Comparison of ENCODE assay signal across 10 cellular contexts in genomic region chr19:49335071-49335783, GRCh38. TPM values are rescaled to one million over a fixed set of nuclear protein-coding genes. Genes with fewer than 3 reads are reported as not detected.
DNase-seq lines count a peak whose midpoint lies in the region; ATAC-seq and TF ChIP-seq lines count a peak whose summit lies in the region.
"Had no signal": no experiment of that assay in that cellular context is flagged by ENCODE, and none has a peak within 500 bp of the region (broad histone marks: within the 10 kb centered on the region; RNA-seq: fewer than 3 reads in every experiment).

TSS of gene CD37 (plus strand) at chr19:49335406. CDS start at chr19:49335541, 135 bp downstream.

- DNase-seq in CD4-positive, alpha-beta T cell, result peak; percentile 33 to 66 (median 51)
- DNase-seq in NOMO-1 (lab: John Stamatoyannopoulos, UW; ENCODE audit: unreplicated experiment in 2 of 2), result peak; percentile 69 to 76
- DNase-seq in activated T-cell treated with anti-CD3 and anti-CD28 coated beads, Interleukin-2, amount 50 U/mL, for 72 hours, result peak; percentile 60 to 63
- no peak for DNase-seq in lung (ENCODE audit: low spot score)
- DNase-seq in testis, result no peak
- no peak for DNase-seq in NCI-H510A (lab: John Stamatoyannopoulos, UW)

- CTCF ChIA-PET in CD4-positive, alpha-beta T cell (lab: Charles Lee), result interaction anchor here (0.8 to 1.0 kb wide), 2 partner anchors 108 to 141 kb away, joined by 3 to 4 read pairs; no protein-coding TSS in a partner anchor

- no peak for TF ChIP-seq CTCF in CD4-positive, alpha-beta T cell (IDR thresholded peaks at IDR 0.05)
- TF ChIP-seq CTCF in lung (IDR thresholded peaks at IDR 0.05; ENCODE audit: control extremely low read depth, extremely low read depth), result no peak
- no peak for TF ChIP-seq CTCF in testis (IDR thresholded peaks at IDR 0.05)

- peaks cover 69% of the 10 kb centered on the region for H3K36me3 Mint-ChIP-seq in CD4-positive, alpha-beta T cell (ENCODE audit: low read depth)
- peaks cover 13 to 19% of the 10 kb centered on the region in 2 donors for H3K36me3 Mint-ChIP-seq in activated T-cell treated with anti-CD3 and anti-CD28 coated beads, Interleukin-2, amount 50 U/mL, for 72 hours (ENCODE audit: insufficient read depth in 2 of 2)

- peak within 1 kb of the TSS; percentile 93 for H3K27ac Mint-ChIP-seq in CD4-positive, alpha-beta T cell
- peak within 1 kb of the TSS; percentile 98 for H3K27ac Mint-ChIP-seq in activated T-cell treated with anti-CD3 and anti-CD28 coated beads, Interleukin-2, amount 50 U/mL, for 72 hours
- H3K27ac Mint-ChIP-seq: nephron had no signal

- H3K4me3 ChIP-seq in lung, result peak within 1 kb of the TSS; percentile 8
- H3K4me3 ChIP-seq in testis, result no peak within 1 kb of the TSS

- intact Hi-C loops in CD4-positive, alpha-beta T cell (cut with DNase I, micrococcal nuclease), result no loop called here
- intact Hi-C loops in testis (cut with DNase I; ENCODE audit: low total_unique reads), result no loop called here

- TF ChIP-seq POLR2A in testis (IDR thresholded peaks at IDR 0.05), result no peak

- H3K4me1 Mint-ChIP-seq in CD4-positive, alpha-beta T cell (ENCODE audit: low read depth), result peaks cover 85% of the 10 kb centered on the region
- peaks cover 81% of the 10 kb centered on the region for H3K4me1 Mint-ChIP-seq in activated T-cell treated with anti-CD3 and anti-CD28 coated beads, Interleukin-2, amount 50 U/mL, for 72 hours (ENCODE audit: low read depth)

- H3K27me3 Mint-ChIP-seq in CD4-positive, alpha-beta T cell, result no peaks in the 10 kb centered on the region
- H3K27me3 Mint-ChIP-seq in activated T-cell treated with anti-CD3 and anti-CD28 coated beads, Interleukin-2, amount 50 U/mL, for 72 hours (ENCODE audit: low read depth), result no peaks in the 10 kb centered on the region

- no peaks in the 10 kb centered on the region for H3K9me3 ChIP-seq in CD4-positive, alpha-beta T cell (ENCODE audit: control insufficient read depth, low read length)
- H3K9me3 ChIP-seq in lung (ENCODE audit: control insufficient read depth in 2 of 2, insufficient read depth in 1 of 2, low read length in 1 of 2), result no peaks in the 10 kb centered on the region
- H3K9me3 ChIP-seq in testis, result no peaks in the 10 kb centered on the region
- H3K9me3 ChIP-seq: Caco-2 had no signal

- peaks cover 4 to 5% of the 10 kb centered on the region in 2 donors for H3K4me1 ChIP-seq in lung (ENCODE audit: control insufficient read depth in 2 of 2, insufficient read depth in 2 of 2, low read length in 2 of 2)
- H3K4me1 ChIP-seq in testis, result peaks cover 8% of the 10 kb centered on the region

- H3K9me3 Mint-ChIP-seq in CD4-positive, alpha-beta T cell, result no peaks in the 10 kb centered on the region
- H3K9me3 Mint-ChIP-seq in activated T-cell treated with anti-CD3 and anti-CD28 coated beads, Interleukin-2, amount 50 U/mL, for 72 hours, result no peaks in the 10 kb centered on the region
- H3K9me3 Mint-ChIP-seq: nephron had no signal

- POLR2A ChIA-PET in CD4-positive, alpha-beta T cell (lab: Charles Lee), result interaction anchor here (0.5 to 1.3 kb wide), 4 partner anchors 9 to 255 kb away, joined by 3 to 5 read pairs (median 4); partner anchors contain the start of genes PIH1D1 and PRR12

- H3K27ac ChIP-seq in CD4-positive, alpha-beta T cell (ENCODE audit: low read depth, low read length), result peak within 1 kb of the TSS; percentile 87
- peak within 1 kb of the TSS in 1 of 2 donors; percentile 71 for H3K27ac ChIP-seq in lung (ENCODE audit: low read depth in 1 of 2, low read length in 1 of 2)
- no peak within 1 kb of the TSS for H3K27ac ChIP-seq in testis

- 28 to 59% methylated on average over 12 to 13 of the region's 13 CpGs for WGBS in lung, 2 donors
- 69 to 79% methylated on average over 13 of the region's 13 CpGs for whole genome bisulfite sequencing in testis, 2 donors

- H3K4me3 Mint-ChIP-seq in CD4-positive, alpha-beta T cell, result peak within 1 kb of the TSS; percentile 97
- peak within 1 kb of the TSS; percentile 95 to 97 for H3K4me3 Mint-ChIP-seq in activated T-cell treated with anti-CD3 and anti-CD28 coated beads, Interleukin-2, amount 50 U/mL, for 72 hours

- H3K36me3 ChIP-seq in lung (ENCODE audit: control insufficient read depth in 2 of 2, insufficient read depth in 2 of 2, low read length in 2 of 2) (peaks cover 0 to 8% of the 10 kb centered on the region in 2 donors), testis (ENCODE audit: low read depth, missing control alignments) (no peaks in the 10 kb centered on the region)

- H3K27me3 ChIP-seq in CD4-positive, alpha-beta T cell (ENCODE audit: control insufficient read depth, insufficient read depth, low read length), result no peaks in the 10 kb centered on the region
- no peaks in the 10 kb centered on the region for H3K27me3 ChIP-seq in lung (ENCODE audit: control insufficient read depth, insufficient read depth)
- no peaks in the 10 kb centered on the region for H3K27me3 ChIP-seq in testis

- ATAC-seq in CD4-positive, alpha-beta T cell (ENCODE audit: poor library complexity), result peak; percentile 71
- peak; percentile 56 to 57 for ATAC-seq in activated T-cell treated with anti-CD3 and anti-CD28 coated beads, Interleukin-2, amount 50 U/mL, for 72 hours (replicated peaks in 1 of 2)
- ATAC-seq in lung (ENCODE audit: insufficient read depth, low FRiP score), result no peak
- ATAC-seq in HG02678 (IDR thresholded peaks at IDR 0.05; ENCODE audit: unreplicated experiment), result no peak
- no peak for ATAC-seq in HG03025 (IDR thresholded peaks at IDR 0.05; ENCODE audit: low FRiP score, unreplicated experiment)

RNA-seq across cellular contexts. Expression of gene CD37, which starts in this region (rescaled TPM):
- total RNA-seq in CD4-positive, alpha-beta T cell, result 100 to 1,000 TPM; 329 to 350 TPM
- total RNA-seq in activated T-cell treated with anti-CD3 and anti-CD28 coated beads, Interleukin-2, amount 50 U/mL, for 72 hours, result 100 to 1,000 TPM; 248 to 262 TPM
- total RNA-seq in lung (10 to 100 TPM; 33.9 to 65.1 TPM), testis (10 to 100 TPM; 12.6 to 16.2 TPM)
- polyA plus RNA-seq in lung (100 to 1,000 TPM in 1 of 2 donors, 10 to 100 TPM in 1; 37.2 to 154 TPM), testis (ENCODE audit: insufficient read depth, low read depth, low replicate concordance) (23.2 TPM)
- total RNA-seq: Caco-2 had no signal

Comparison
In these comparisons a context has a peak if more than half of its experiments do, and no peak if none do; other contexts are left out.
1. ATAC-seq: peak in CD4-positive, alpha-beta T cell (single experiment) and activated T-cell treated with anti-CD3 and anti-CD28 coated beads, Interleukin-2, amount 50 U/mL, for 72 hours (2 of 2); none in lung (single experiment), HG02678 (single experiment) and HG03025 (single experiment).
2. DNase-seq: peak in CD4-positive, alpha-beta T cell (10 of 10), NOMO-1 (2 of 2) and activated T-cell treated with anti-CD3 and anti-CD28 coated beads, Interleukin-2, amount 50 U/mL, for 72 hours (2 of 2); none in lung (single experiment), testis (single experiment) and NCI-H510A (single experiment).